22 cellular contexts compared by ENCODE assay signal in genomic region chr11:74226907-74227306, GRCh38. TPM values are rescaled to one million over a fixed set of nuclear protein-coding genes. Genes with fewer than 3 reads are reported as not detected.
DNase-seq lines count a peak whose midpoint lies in the region; ATAC-seq, FAIRE-seq and TF ChIP-seq lines count a peak whose summit lies in the region.
"Had no signal": no experiment of that assay in that cellular context is flagged by ENCODE, and none has a peak within 500 bp of the region (broad histone marks: within the 10 kb centered on the region; RNA-seq: fewer than 3 reads in every experiment).

No MANE protein-coding gene starts in this region.

- H3K9me3 Mint-ChIP-seq in CD4-positive, alpha-beta memory T cell: peaks cover 0 to 3% (median 0%) of the 10 kb centered on the region in 8 donors
- H3K9me3 Mint-ChIP-seq: activated B cell treated with CpG ODN at 0.5 μM for 24 hours; activated CD4-positive, alpha-beta memory T cell treated with anti-CD3 and anti-CD28 coated beads, Interleukin-2, amount 10 ng/mL, durations not matched to agents 7 days and 5 days; activated T-cell treated with anti-CD3 and anti-CD28 coated beads, Interleukin-2, amount 50 U/mL, for 4 hours had no signal

- H3K79me2 ChIP-seq in PC-3 (ENCODE audit: low read length): no peaks in the 10 kb centered on the region

- intact Hi-C loops in Right ventricle myocardium superior (cut with DNase I): no loop called here
- intact Hi-C loops in PC-3 (cut with micrococcal nuclease): no loop called here
- intact Hi-C loops in left ventricle myocardium superior (cut with micrococcal nuclease): no loop called here
- intact Hi-C loops in CD4-positive, alpha-beta memory T cell (cut with micrococcal nuclease): no loop called here

- no peak overlapping the region for H3K4me2 ChIP-seq in PC-3 (ENCODE audit: low read length)

- ATAC-seq in Right ventricle myocardium superior (ENCODE audit: poor library complexity) (peak; percentile 86), PC-3 (peak; percentile 45; the same call in 1 of the 2 replicates), left ventricle myocardium superior (peak; percentile 95)
- ATAC-seq: activated T-cell treated with anti-CD3 and anti-CD28 coated beads, Interleukin-2, amount 50 U/mL, for 4 hours; naive thymus-derived CD4-positive, alpha-beta T cell had no signal

- peaks cover 35 to 36% of the 10 kb centered on the region in 2 donors for H3K36me3 Mint-ChIP-seq in CD4-positive, alpha-beta memory T cell

- peak overlapping the region in 1 of 8 donors; percentile 49 for H3K4me3 Mint-ChIP-seq in CD4-positive, alpha-beta memory T cell
- H3K4me3 Mint-ChIP-seq: activated B cell treated with CpG ODN at 0.5 μM for 24 hours; activated CD4-positive, alpha-beta memory T cell treated with anti-CD3 and anti-CD28 coated beads, Interleukin-2, amount 10 ng/mL, durations not matched to agents 7 days and 5 days; activated naive CD4-positive, alpha-beta T cell treated with anti-CD3 and anti-CD28 coated beads, Interleukin-2, amount 10 ng/mL, durations not matched to agents 7 days and 5 days; activated T-cell treated with anti-CD3 and anti-CD28 coated beads, Interleukin-2, amount 50 U/mL, for 4 hours; CD8-positive, alpha-beta memory T cell; naive thymus-derived CD4-positive, alpha-beta T cell had no signal

- CTCF ChIA-PET in PC-3 (lab: Charles Lee): no interaction called here
- CTCF ChIA-PET in CD4-positive, alpha-beta memory T cell (lab: Charles Lee; ENCODE audit: partially characterized antibody): no interaction called here

- no peaks in the 10 kb centered on the region for H3F3A ChIP-seq in PC-3 (ENCODE audit: low read length, unreplicated experiment)

- BruUV-seq in PC-3 (replicated peaks; lab: Mats Ljungman, UMichigan): no TSS peak

- H4K20me1 ChIP-seq in PC-3 (ENCODE audit: low read length): no peaks in the 10 kb centered on the region

- POLR2A ChIA-PET in PC-3 (lab: Charles Lee; ENCODE audit: unreplicated experiment): no interaction called here
- POLR2A ChIA-PET in CD4-positive, alpha-beta memory T cell (lab: Charles Lee; ENCODE audit: partially characterized antibody): no interaction called here

- H2AFZ ChIP-seq in PC-3 (ENCODE audit: low read length): no peak overlapping the region

- H3K27ac ChIP-seq in right atrium auricular region (peak overlapping the region in 1 of 2 donors; percentile 52), PC-3 (ENCODE audit: low read length) (no peak overlapping the region)
- no peak overlapping the region for H3K27ac ChIP-seq in CD4-positive, alpha-beta memory T cell (ENCODE audit: low read depth, low read length)
- H3K27ac ChIP-seq: coronary artery, skin epidermis had no signal

- no peaks in the 10 kb centered on the region for H3K9me3 ChIP-seq in right atrium auricular region
- H3K9me3 ChIP-seq in PC-3 (ENCODE audit: low read length): no peaks in the 10 kb centered on the region
- H3K9me3 ChIP-seq in CD4-positive, alpha-beta memory T cell (ENCODE audit: control insufficient read depth in 1 of 2, low read length in 2 of 2): no peaks in the 10 kb centered on the region

- H3K4me1 ChIP-seq in right atrium auricular region (peaks cover 0 to 12% of the 10 kb centered on the region in 2 donors), PC-3 (ENCODE audit: insufficient read depth, low read length) (no peaks in the 10 kb centered on the region)
- H3K4me1 ChIP-seq in CD4-positive, alpha-beta memory T cell (ENCODE audit: insufficient read depth, low read length): peaks cover 11% of the 10 kb centered on the region

- H3K4me3 ChIP-seq in right atrium auricular region: no peak overlapping the region
- no peak overlapping the region for H3K4me3 ChIP-seq in PC-3 (ENCODE audit: low read length)
- H3K4me3 ChIP-seq in CD4-positive, alpha-beta memory T cell (ENCODE audit: low read length in 2 of 2): no peak overlapping the region
- H3K4me3 ChIP-seq: coronary artery, skin epidermis had no signal

- H3K36me3 ChIP-seq in right atrium auricular region: peaks cover 11% of the 10 kb centered on the region
- peaks cover 25% of the 10 kb centered on the region for H3K36me3 ChIP-seq in PC-3 (ENCODE audit: low read depth, low read length)
- no peaks in the 10 kb centered on the region for H3K36me3 ChIP-seq in CD4-positive, alpha-beta memory T cell (ENCODE audit: insufficient read depth, low read length)

- no peaks in the 10 kb centered on the region for H3K9me2 ChIP-seq in PC-3 (replicated peaks; ENCODE audit: low read length)

- H3K27me3 ChIP-seq in right atrium auricular region (no peaks in the 10 kb centered on the region), PC-3 (ENCODE audit: low read length) (no peaks in the 10 kb centered on the region)
- H3K27me3 ChIP-seq in CD4-positive, alpha-beta memory T cell (ENCODE audit: insufficient read depth, low read length): no peaks in the 10 kb centered on the region

- TF ChIP-seq CTCF in right atrium auricular region (IDR thresholded peaks at IDR 0.05): peak in 1 of 2 donors; percentile 9
- peak; percentile 45 for TF ChIP-seq CTCF in PC-3 (conservative IDR thresholded peaks at IDR 0.05; ENCODE audit: low read depth, low read length)
- no peak for TF ChIP-seq CTCF in D721Med (IDR thresholded peaks at IDR 0.05; ENCODE audit: insufficient read depth, missing control alignments)

- FAIRE-seq in D721Med (lab: Jason Lieb, UNC): no peak
- FAIRE-seq: endothelial cell of umbilical vein, frontal cortex had no signal

- peaks cover 5 to 10% (median 9%) of the 10 kb centered on the region in 4 donors for H3K4me1 Mint-ChIP-seq in CD4-positive, alpha-beta memory T cell
- H3K4me1 Mint-ChIP-seq: activated B cell treated with CpG ODN at 0.5 μM for 24 hours had no signal

- no peaks in the 10 kb centered on the region for H3K27me3 Mint-ChIP-seq in CD4-positive, alpha-beta memory T cell
- H3K27me3 Mint-ChIP-seq: activated B cell treated with CpG ODN at 0.5 μM for 24 hours; activated CD4-positive, alpha-beta memory T cell treated with anti-CD3 and anti-CD28 coated beads, Interleukin-2, amount 10 ng/mL, durations not matched to agents 7 days and 5 days; activated naive CD4-positive, alpha-beta T cell treated with anti-CD3 and anti-CD28 coated beads, Interleukin-2, amount 10 ng/mL, durations not matched to agents 7 days and 5 days; CD8-positive, alpha-beta memory T cell; naive thymus-derived CD4-positive, alpha-beta T cell had no signal

- H3K27ac Mint-ChIP-seq in CD4-positive, alpha-beta memory T cell: peak overlapping the region in 1 of 7 donors; percentile 14
- H3K27ac Mint-ChIP-seq: activated B cell treated with CpG ODN at 0.5 μM for 24 hours; activated CD4-positive, alpha-beta memory T cell treated with anti-CD3 and anti-CD28 coated beads, Interleukin-2, amount 10 ng/mL, durations not matched to agents 7 days and 5 days; activated naive CD4-positive, alpha-beta T cell treated with anti-CD3 and anti-CD28 coated beads, Interleukin-2, amount 10 ng/mL, durations not matched to agents 7 days and 5 days had no signal

- H3K9ac ChIP-seq in PC-3 (ENCODE audit: low read length): no peak overlapping the region

- DNase-seq in Right ventricle myocardium superior: no peak
- DNase-seq in right atrium auricular region (ENCODE audit: low spot score): no peak
- DNase-seq in PC-3: peak; percentile 32
- no peak for DNase-seq in left ventricle myocardium superior
- no peak for DNase-seq in occipital lobe (lab: John Stamatoyannopoulos, UW)
- no peak for DNase-seq in CD4-positive, alpha-beta memory T cell
- no peak for DNase-seq in D721Med (ENCODE audit: insufficient read length, low spot score)
- no peak for DNase-seq in NCI-H146 treated with DMSO at 0.1 percent for 48 hours (lab: John Stamatoyannopoulos, UW; ENCODE audit: unreplicated experiment)
- DNase-seq: activated B cell treated with CpG ODN at 0.5 μM for 24 hours; activated CD4-positive, alpha-beta memory T cell treated with anti-CD3 and anti-CD28 coated beads, Interleukin-2, amount 10 ng/mL, durations not matched to agents 7 days and 5 days; activated naive CD4-positive, alpha-beta T cell treated with anti-CD3 and anti-CD28 coated beads, Interleukin-2, amount 10 ng/mL, durations not matched to agents 7 days and 5 days; activated T-cell treated with anti-CD3 and anti-CD28 coated beads, Interleukin-2, amount 50 U/mL, for 4 hours; CD8-positive, alpha-beta memory T cell; mammary epithelial cell; naive thymus-derived CD4-positive, alpha-beta T cell; NCI-H187; posterior cingulate gyrus; stimulated activated CD4-positive, alpha-beta T cell treated with anti-CD3 and anti-CD28 coated beads, Interleukin-2, amount 100 ng/mL, for 48 hours had no signal

RNA-seq across cellular contexts. Expression of gene PPME1, which starts 55.8 kb away (rescaled TPM):
- total RNA-seq in Right ventricle myocardium superior (24.9 TPM), right atrium auricular region (10 to 100 TPM; 30.1 to 35.0 TPM), PC-3 (2014; rRNA removed) (48.4 and 66.2 TPM in 2 replicates), left ventricle myocardium superior (31.2 TPM), occipital lobe (41.6 TPM)
- total RNA-seq in CD4-positive, alpha-beta memory T cell: 10 to 100 TPM; 20.7 to 21.9 TPM
- polyA plus RNA-seq in CD4-positive, alpha-beta memory T cell: 10 to 100 TPM; 17.3 to 21.6 TPM

RNA-seq across cellular contexts. Expression of gene C2CD3, which starts 56.1 kb away (rescaled TPM):
- total RNA-seq in Right ventricle myocardium superior (9.1 TPM), right atrium auricular region (10 to 100 TPM; 15.0 to 15.4 TPM), PC-3 (2014; rRNA removed) (27.3 and 32.6 TPM in 2 replicates), left ventricle myocardium superior (10.5 TPM), occipital lobe (15.6 TPM)
- 10 to 100 TPM; 41.9 to 52.7 TPM for total RNA-seq in CD4-positive, alpha-beta memory T cell
- 10 to 100 TPM in 1 of 2 donors, 1 to 10 TPM in 1; 4.5 to 11.0 TPM for polyA plus RNA-seq in CD4-positive, alpha-beta memory T cell

Comparison
In these comparisons a context has a peak if more than half of its experiments do, and no peak if none do; other contexts are left out.
1. ATAC-seq: peak in every context shown above with its lines; median percentile 95 in left ventricle myocardium superior; 86 in Right ventricle myocardium superior; 45 in PC-3.